Comparison of ENCODE assay signal across 28 cellular contexts in genomic region chr6:156502969-156503504, GRCh38.
"Had no signal": no experiment of that assay in that cellular context is flagged by ENCODE, and none has a peak within 500 bp of the region (broad histone marks: within the 10 kb centered on the region; RNA-seq: fewer than 3 reads in every experiment).

No MANE protein-coding gene starts in this region.

- H3K36me3 ChIP-seq: adrenal gland, MG63, WERI-Rb-1 had no signal

- H3K9me3 ChIP-seq: adrenal gland, MG63 had no signal

- H3K4me3 ChIP-seq: adrenal gland, MG63, SK-N-MC had no signal

- H3K4me1 ChIP-seq: adrenal gland had no signal

- H3K27ac ChIP-seq: adrenal gland, SK-N-MC, WERI-Rb-1 had no signal

- DNase-seq: activated CD4-positive, alpha-beta memory T cell treated with anti-CD3 and anti-CD28 coated beads for 36 hours; activated CD4-positive, alpha-beta T cell treated with anti-CD3 and anti-CD28 coated beads, Interleukin-2, amount 10 ng/mL, durations not matched to agents 7 days and 5 days; activated CD4-positive, CD25-positive, alpha-beta regulatory T cell treated with anti-CD3 and anti-CD28 coated beads, Interleukin-2, amount 50 U/mL, for 72 hours; activated gamma-delta T cell; activated naive CD4-positive, alpha-beta T cell treated with anti-CD3 and anti-CD28 coated beads for 36 hours; activated T-cell treated with anti-CD3 and anti-CD28 coated beads for 4 hours; activated T-cell treated with anti-CD3 and anti-CD28 coated beads, Interleukin-2, amount 50 U/mL, for 48 hours; adrenal gland; anterior cingulate cortex; caudate nucleus; MG63; NCI-H1092 treated with DMSO at 0.1 percent for 48 hours; NCI-H1417 treated with DMSO at 0.1 percent for 48 hours; NCI-H1694; NCI-H2029; NCI-H2107; NCI-H2171 treated with DMSO at 0.1 percent for 48 hours; NCI-H226; NCI-H526 treated with DMSO at 0.1 percent for 48 hours; NCI-H82; OCI-M1; RPMI8226; T-helper 1 cell; WERI-Rb-1 had no signal

- ATAC-seq: activated T-helper 17 cell treated with anti-CD3 and anti-CD28 coated beads, Interleukin-2, amount 50 U/mL, for 72 hours; Panc1; Right ventricle myocardium inferior had no signal

- H3K27me3 ChIP-seq: MG63 had no signal
